Comparison of ENCODE assay signal across 26 cellular contexts in the genomic region with DNA sequence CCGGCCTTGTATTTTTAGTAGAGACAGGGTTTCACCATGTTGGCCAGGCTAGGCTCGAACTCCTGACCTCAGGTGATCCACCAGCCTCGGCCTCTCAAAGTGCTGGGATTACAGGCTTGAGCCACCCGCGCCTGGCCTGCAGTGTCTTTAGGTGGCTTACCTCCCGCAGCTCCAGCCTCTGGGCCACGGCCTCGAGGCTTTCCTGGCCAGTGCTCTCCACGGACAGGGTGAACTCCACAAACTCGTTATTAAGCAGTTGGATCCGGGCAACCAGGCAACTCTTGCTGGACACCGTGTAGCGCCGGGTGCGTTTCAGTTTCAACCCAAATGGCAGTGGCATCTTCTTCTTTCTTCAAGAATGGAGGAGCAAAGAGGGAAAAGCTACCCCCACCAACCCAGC. TPM values are rescaled to one million over a fixed set of nuclear protein-coding genes. Genes with fewer than 3 reads are reported as not detected.
"Had no signal": no experiment of that assay in that cellular context is flagged by ENCODE, and none has a peak within 500 bp of the region (broad histone marks: within the 10 kb centered on the region; RNA-seq: fewer than 3 reads in every experiment).

No MANE protein-coding gene starts in this region.

- H3K4me3 ChIP-seq: SJCRH30, SK-N-MC had no signal

- DNase-seq: activated CD4-positive, alpha-beta T cell treated with anti-CD3 and anti-CD28 coated beads, Interleukin-2, amount 10 ng/mL, durations not matched to agents 24 days and 14 days; activated CD4-positive, alpha-beta T cell treated with anti-CD3 and anti-CD28 coated beads, Interleukin-2, amount 50 U/mL, for 48 hours; activated CD8-positive, alpha-beta T cell treated with anti-CD3 and anti-CD28 coated beads, Interleukin-2, amount 10 ng/mL, durations not matched to agents 7 days and 5 days; activated effector memory CD4-positive, alpha-beta T cell treated with Interleukin-2 at 50 U/mL for 16 hours; activated naive CD4-positive, alpha-beta T cell treated with anti-CD3 and anti-CD28 coated beads, Interleukin-2, amount 10 ng/mL, durations not matched to agents 7 days and 5 days; activated naive CD8-positive, alpha-beta T cell treated with anti-CD3 and anti-CD28 coated beads, Interleukin-2, amount 50 U/mL, for 24 hours; activated T-cell treated with anti-CD3 and anti-CD28 coated beads, Interleukin-2, amount 50 U/mL, for 24 hours; anterior cingulate cortex; central memory CD4-positive, alpha-beta T cell; Kasumi-1; KG1; MG63; NCI-H1092; NCI-H1436 treated with DMSO at 0.1 percent for 48 hours; NCI-H1694 treated with DMSO at 0.1 percent for 48 hours; NCI-H2029; NCI-H345; NCI-H524 treated with DMSO at 0.1 percent for 48 hours; SHP77; SJCRH30; T1000 had no signal

- H3K27ac ChIP-seq: SJCRH30, SK-N-MC had no signal

- H3K9me3 ChIP-seq: MG63, SJCRH30 had no signal

- H3K27me3 ChIP-seq: MG63, SJCRH30 had no signal

- H3K36me3 ChIP-seq: MG63 had no signal

- H3K27ac Mint-ChIP-seq: activated CD4-positive, alpha-beta T cell treated with anti-CD3 and anti-CD28 coated beads, Interleukin-2, amount 10 ng/mL, durations not matched to agents 24 days and 14 days; activated CD8-positive, alpha-beta T cell treated with anti-CD3 and anti-CD28 coated beads, Interleukin-2, amount 10 ng/mL, durations not matched to agents 7 days and 5 days; activated naive CD4-positive, alpha-beta T cell treated with anti-CD3 and anti-CD28 coated beads, Interleukin-2, amount 10 ng/mL, durations not matched to agents 7 days and 5 days; activated naive CD8-positive, alpha-beta T cell; activated naive CD8-positive, alpha-beta T cell treated with anti-CD3 and anti-CD28 coated beads, Interleukin-2, amount 50 U/mL, for 24 hours; activated T-cell treated with anti-CD3 and anti-CD28 coated beads, Interleukin-2, amount 50 U/mL, for 24 hours had no signal

- H3K4me3 Mint-ChIP-seq: activated CD4-positive, alpha-beta T cell treated with anti-CD3 and anti-CD28 coated beads, Interleukin-2, amount 10 ng/mL, durations not matched to agents 24 days and 14 days; activated CD8-positive, alpha-beta T cell treated with anti-CD3 and anti-CD28 coated beads, Interleukin-2, amount 10 ng/mL, durations not matched to agents 7 days and 5 days; activated naive CD4-positive, alpha-beta T cell treated with anti-CD3 and anti-CD28 coated beads, Interleukin-2, amount 10 ng/mL, durations not matched to agents 7 days and 5 days; activated naive CD8-positive, alpha-beta T cell treated with anti-CD3 and anti-CD28 coated beads, Interleukin-2, amount 50 U/mL, for 24 hours; activated T-cell treated with anti-CD3 and anti-CD28 coated beads, Interleukin-2, amount 50 U/mL, for 24 hours had no signal

- H3K36me3 Mint-ChIP-seq: activated naive CD4-positive, alpha-beta T cell treated with anti-CD3 and anti-CD28 coated beads, Interleukin-2, amount 10 ng/mL, durations not matched to agents 7 days and 5 days; activated naive CD8-positive, alpha-beta T cell had no signal

- H3K9me3 Mint-ChIP-seq: activated CD4-positive, alpha-beta T cell treated with anti-CD3 and anti-CD28 coated beads, Interleukin-2, amount 10 ng/mL, durations not matched to agents 24 days and 14 days; activated naive CD4-positive, alpha-beta T cell treated with anti-CD3 and anti-CD28 coated beads, Interleukin-2, amount 10 ng/mL, durations not matched to agents 7 days and 5 days; activated naive CD8-positive, alpha-beta T cell treated with anti-CD3 and anti-CD28 coated beads, Interleukin-2, amount 50 U/mL, for 24 hours; activated T-cell treated with anti-CD3 and anti-CD28 coated beads, Interleukin-2, amount 50 U/mL, for 24 hours had no signal

- FAIRE-seq: bronchial epithelial cell had no signal

- ATAC-seq: activated CD8-positive, alpha-beta T cell treated with anti-CD3 and anti-CD28 coated beads, Interleukin-2, amount 10 ng/mL, durations not matched to agents 7 days and 5 days; activated naive CD8-positive, alpha-beta T cell treated with anti-CD3 and anti-CD28 coated beads, Interleukin-2, amount 50 U/mL, for 24 hours; Panc1 had no signal

RNA-seq across cellular contexts. Expression of a gene that starts 4.7 kb away (rescaled TPM):
- total RNA-seq: T-helper 1 cell treated with Interleukin-12 subunit alpha and Interleukin-12 subunit beta and Interleukin-4 antibody, amounts not matched to agents 30 ng/mL and 1 ng/mL, for 36 hours had no signal
